ENCODE assay signal across 8 cellular contexts in the genomic region with DNA sequence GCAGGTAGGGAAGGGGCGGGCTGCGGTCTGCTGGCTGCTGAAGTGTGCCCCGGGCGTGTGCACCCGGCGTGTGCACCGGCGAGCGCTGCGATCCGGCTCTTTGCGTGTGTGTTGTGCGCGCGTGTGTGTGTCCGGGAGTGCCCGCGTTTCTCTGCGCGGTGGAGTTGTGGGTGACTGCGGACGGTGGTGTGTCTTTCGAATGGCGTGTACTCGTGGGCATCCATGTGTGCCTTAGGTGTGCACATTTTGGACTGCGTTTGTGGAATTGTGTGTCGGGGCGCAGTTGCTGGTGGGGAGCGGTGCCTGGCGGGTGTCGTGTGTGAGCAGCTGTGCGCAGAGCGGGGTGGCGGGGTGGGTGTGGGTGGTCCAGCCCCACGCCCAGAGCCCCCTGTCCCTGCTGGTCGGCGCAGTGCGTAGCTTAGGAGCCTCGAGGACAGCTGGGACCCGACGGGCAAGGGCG. TPM values are rescaled to one million over a fixed set of nuclear protein-coding genes. Genes with fewer than 3 reads are reported as not detected.
DNase-seq lines count a peak whose midpoint lies in the region; ATAC-seq and TF ChIP-seq lines count a peak whose summit lies in the region.

No MANE protein-coding gene starts in this region.

- peaks cover 12% of the 10 kb centered on the region; the same call in 1 of the 2 replicates for H4K20me1 ChIP-seq in DOHH2 (ENCODE audit: control insufficient read depth, insufficient read depth, low read depth, low read length)

- H3K4me2 ChIP-seq in DOHH2 (ENCODE audit: low read length): peak overlapping the region; percentile 100

- H3K9me2 ChIP-seq in DOHH2 (replicated peaks; ENCODE audit: control insufficient read depth, low read length): no peaks in the 10 kb centered on the region

- H3K79me2 ChIP-seq in DOHH2 (ENCODE audit: control insufficient read depth, low read length): peaks cover 19% of the 10 kb centered on the region

- H3K36me3 ChIP-seq in DOHH2 (ENCODE audit: control insufficient read depth, low read length): no peaks in the 10 kb centered on the region

- peaks cover 6% of the 10 kb centered on the region for H3F3A ChIP-seq in DOHH2 (ENCODE audit: control insufficient read depth, insufficient read depth)

- H3K27ac ChIP-seq in DOHH2 (ENCODE audit: low read depth, low read length): no peak overlapping the region

- peak overlapping the region; percentile 93 for H3K4me3 ChIP-seq in DOHH2 (ENCODE audit: low read length)

- H3K27ac Mint-ChIP-seq in T-helper 1 cell treated with Interleukin-12 subunit alpha and Interleukin-12 subunit beta and Interleukin-4 antibody, amounts not matched to agents 30 μg/mL and 1 μg/mL, for 36 hours: peak overlapping the region; percentile 86
- H3K27ac Mint-ChIP-seq in endothelial cell (ENCODE audit: unreplicated experiment) (no peak overlapping the region), nephron (peak overlapping the region in 2 of 3 experiments; percentile 57 to 63)

- no peaks in the 10 kb centered on the region for H3K27me3 Mint-ChIP-seq in T-helper 1 cell treated with Interleukin-12 subunit alpha and Interleukin-12 subunit beta and Interleukin-4 antibody, amounts not matched to agents 30 μg/mL and 1 μg/mL, for 36 hours (ENCODE audit: low read depth)
- H3K27me3 Mint-ChIP-seq in endothelial cell (ENCODE audit: unreplicated experiment) (peaks cover 22% of the 10 kb centered on the region), nephron (ENCODE audit: low read depth) (peaks cover 54% of the 10 kb centered on the region)

- H3K27me3 ChIP-seq in DOHH2 (ENCODE audit: control insufficient read depth, low read length): peaks cover 45% of the 10 kb centered on the region

- peaks cover 2% of the 10 kb centered on the region for H3K36me3 Mint-ChIP-seq in T-helper 1 cell treated with Interleukin-12 subunit alpha and Interleukin-12 subunit beta and Interleukin-4 antibody, amounts not matched to agents 30 μg/mL and 1 μg/mL, for 36 hours (ENCODE audit: low read depth)
- H3K36me3 Mint-ChIP-seq in endothelial cell (ENCODE audit: low read depth, unreplicated experiment): no peaks in the 10 kb centered on the region
- H3K36me3 Mint-ChIP-seq in nephron (ENCODE audit: low read depth): no peaks in the 10 kb centered on the region

- DNase-seq in endothelial cell (ENCODE audit: low spot score) (peak; percentile 10), NCI-H524 treated with DMSO at 0.1 percent for 48 hours (lab: John Stamatoyannopoulos, UW) (no peak), foreskin melanocyte (no peak), middle frontal gyrus (ENCODE audit: extremely low spot score, low spot score) (no peak)

- peaks cover 39% of the 10 kb centered on the region for H3K4me1 ChIP-seq in DOHH2 (ENCODE audit: control insufficient read depth, low read length)

- no peak for TF ChIP-seq CTCF in DOHH2 (IDR thresholded peaks at IDR 0.05; ENCODE audit: low read depth, low read length, poor library complexity, severe bottlenecking)
- no peak for TF ChIP-seq CTCF in endothelial cell (IDR thresholded peaks at IDR 0.05; ENCODE audit: unreplicated experiment)
- TF ChIP-seq CTCF in nephron (IDR thresholded peaks at IDR 0.05; ENCODE audit: unreplicated experiment in 3 of 3): no peak

- no peaks in the 10 kb centered on the region for H3K9me3 Mint-ChIP-seq in T-helper 1 cell treated with Interleukin-12 subunit alpha and Interleukin-12 subunit beta and Interleukin-4 antibody, amounts not matched to agents 30 μg/mL and 1 μg/mL, for 36 hours
- no peaks in the 10 kb centered on the region for H3K9me3 Mint-ChIP-seq in endothelial cell (ENCODE audit: unreplicated experiment)
- peaks cover 3% of the 10 kb centered on the region for H3K9me3 Mint-ChIP-seq in nephron

- peaks cover 7% of the 10 kb centered on the region; the same call in 1 of the 2 replicates for H3K9me3 ChIP-seq in DOHH2 (ENCODE audit: control insufficient read depth, insufficient read depth, low read length)

- peaks cover 56% of the 10 kb centered on the region for H3K4me1 Mint-ChIP-seq in T-helper 1 cell treated with Interleukin-12 subunit alpha and Interleukin-12 subunit beta and Interleukin-4 antibody, amounts not matched to agents 30 μg/mL and 1 μg/mL, for 36 hours (ENCODE audit: low read depth)
- H3K4me1 Mint-ChIP-seq in endothelial cell (ENCODE audit: unreplicated experiment) (peaks cover 8% of the 10 kb centered on the region), nephron (peaks cover 4% of the 10 kb centered on the region)

- H3K4me3 Mint-ChIP-seq in T-helper 1 cell treated with Interleukin-12 subunit alpha and Interleukin-12 subunit beta and Interleukin-4 antibody, amounts not matched to agents 30 μg/mL and 1 μg/mL, for 36 hours: peak overlapping the region; percentile 99
- H3K4me3 Mint-ChIP-seq in endothelial cell (ENCODE audit: unreplicated experiment) (peak overlapping the region; percentile 97), nephron (peak overlapping the region; percentile 88 to 97 (median 93))

- peak; percentile 4 for ATAC-seq in HG02759 (IDR thresholded peaks at IDR 0.05; ENCODE audit: unreplicated experiment)

RNA-seq across cellular contexts. Expression of gene HPCAL1, which starts 0.5 kb away (rescaled TPM):
- 34.6 TPM for total RNA-seq in endothelial cell (ENCODE audit: unreplicated experiment)
